In the genomic region with DNA sequence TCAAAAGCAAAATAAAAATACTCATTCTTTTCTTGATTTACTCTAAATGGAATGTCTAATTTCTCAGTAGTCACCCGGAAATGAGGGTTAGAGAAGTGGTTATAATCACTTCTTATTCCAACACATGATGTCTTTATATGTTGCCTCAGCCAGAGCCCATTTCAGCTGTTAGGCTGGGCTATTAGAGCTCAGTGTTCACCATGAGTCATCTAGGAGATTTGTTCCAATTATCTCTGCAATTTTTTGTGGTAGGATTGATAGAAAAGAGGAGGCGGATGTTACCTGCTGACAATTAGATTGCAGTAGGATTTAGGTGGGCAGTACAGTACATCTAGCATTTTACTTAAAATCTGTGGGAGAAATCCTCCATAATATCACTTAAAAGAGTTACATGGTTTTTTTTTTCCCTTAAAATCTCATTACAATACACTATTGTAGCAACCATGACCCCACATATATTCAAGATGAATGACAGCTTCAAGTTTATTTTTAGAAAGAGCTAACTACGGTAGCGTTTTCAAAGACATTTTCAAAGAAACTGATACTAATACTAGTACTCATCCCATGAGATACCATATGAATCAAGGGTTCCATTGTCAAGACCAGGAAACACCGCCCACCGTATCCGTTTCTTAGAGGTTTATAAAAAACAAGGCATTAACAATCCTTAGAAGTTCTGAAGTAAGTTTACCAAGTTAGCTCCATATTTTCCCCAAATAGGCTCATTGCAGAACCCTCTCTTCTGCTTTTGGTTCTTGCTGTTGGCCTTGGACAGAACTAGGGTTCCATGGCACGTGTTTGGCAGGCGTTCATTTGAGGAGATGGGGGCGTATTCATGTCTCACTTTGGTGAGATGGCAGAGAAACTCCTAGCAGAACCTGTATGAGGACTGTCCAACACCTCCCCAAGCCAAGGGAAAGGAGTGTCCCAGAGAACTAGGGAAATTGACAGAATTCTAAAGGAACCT, we compare ENCODE assay signal across 13 cellular contexts. TPM values are rescaled to one million over a fixed set of nuclear protein-coding genes. Genes with fewer than 3 reads are reported as not detected.
DNase-seq lines count a peak whose midpoint lies in the region; ATAC-seq and TF ChIP-seq lines count a peak whose summit lies in the region.
"Had no signal": no experiment of that assay in that cellular context is flagged by ENCODE, and none has a peak within 500 bp of the region (broad histone marks: within the 10 kb centered on the region; RNA-seq: fewer than 3 reads in every experiment).

No MANE protein-coding gene starts in this region.

- no peak overlapping the region for H3K4me2 ChIP-seq in PC-3 (ENCODE audit: low read length)
- H3K4me2 ChIP-seq in smooth muscle cell, result peak overlapping the region; percentile 67

- H3K9me2 ChIP-seq in PC-3 (replicated peaks; ENCODE audit: low read length), result no peaks in the 10 kb centered on the region

- H3K79me2 ChIP-seq in PC-3 (ENCODE audit: low read length), result no peaks in the 10 kb centered on the region
- H3K79me2 ChIP-seq in smooth muscle cell (ENCODE audit: low read depth), result no peaks in the 10 kb centered on the region

- H3K36me3 ChIP-seq in PC-3 (ENCODE audit: low read depth, low read length) (no peaks in the 10 kb centered on the region), smooth muscle cell (ENCODE audit: low read depth) (no peaks in the 10 kb centered on the region), mucosa of descending colon (ENCODE audit: low read depth) (no peaks in the 10 kb centered on the region)

- H3K4me1 ChIP-seq in PC-3 (ENCODE audit: insufficient read depth, low read length) (peaks cover 33% of the 10 kb centered on the region), smooth muscle cell (ENCODE audit: low read depth) (peaks cover 38% of the 10 kb centered on the region), mucosa of descending colon (ENCODE audit: low read depth) (no peaks in the 10 kb centered on the region)

- no peak overlapping the region for H3K4me3 ChIP-seq in PC-3 (ENCODE audit: low read length)
- no peak overlapping the region for H3K4me3 ChIP-seq in choroid plexus epithelial cell (ENCODE audit: low read depth, low read length)
- H3K4me3 ChIP-seq in smooth muscle cell, result no peak overlapping the region
- no peak overlapping the region for H3K4me3 ChIP-seq in mucosa of descending colon

- H3K9ac ChIP-seq in PC-3 (ENCODE audit: low read length) (no peak overlapping the region), smooth muscle cell (ENCODE audit: low read depth) (no peak overlapping the region)

- H4K20me1 ChIP-seq in PC-3 (ENCODE audit: low read length) (no peaks in the 10 kb centered on the region), smooth muscle cell (ENCODE audit: low read depth) (no peaks in the 10 kb centered on the region)

- ATAC-seq in PC-3 (peak; percentile 38), mucosa of descending colon (no peak), GM18511 (IDR thresholded peaks at IDR 0.05; ENCODE audit: unreplicated experiment) (no peak), GM21825 (IDR thresholded peaks at IDR 0.05; ENCODE audit: unreplicated experiment) (no peak)

- H2AFZ ChIP-seq in PC-3 (ENCODE audit: low read length) (no peak overlapping the region), smooth muscle cell (ENCODE audit: low read depth) (no peak overlapping the region)

- no peaks in the 10 kb centered on the region for H3K27me3 ChIP-seq in PC-3 (ENCODE audit: low read length)
- no peaks in the 10 kb centered on the region for H3K27me3 ChIP-seq in smooth muscle cell (ENCODE audit: low read depth)

- no peaks in the 10 kb centered on the region for H3K27me3 Mint-ChIP-seq in chondrocyte (ENCODE audit: low read depth)

- no peaks in the 10 kb centered on the region for H3K9me3 ChIP-seq in PC-3 (ENCODE audit: low read length)
- H3K9me3 ChIP-seq in smooth muscle cell (replicated peaks; ENCODE audit: low read depth), result no peaks in the 10 kb centered on the region
- no peaks in the 10 kb centered on the region for H3K9me3 ChIP-seq in mucosa of descending colon

- WGBS in smooth muscle cell (ENCODE audit: low lambda C conversion rate), result 67% methylated on average over 10 of the region's 10 CpGs

- POLR2A ChIA-PET in PC-3 (lab: Charles Lee; ENCODE audit: unreplicated experiment), result interaction anchor here (0.6 kb wide), 1 partner anchor 207 kb away, joined by 5 read pairs; no protein-coding TSS in a partner anchor

- CTCF ChIA-PET in PC-3 (lab: Charles Lee), result no interaction called here

- intact Hi-C loops in PC-3 (cut with micrococcal nuclease) (no loop called here), mucosa of descending colon (cut with DNase I, micrococcal nuclease) (no loop called here)

- H3K27ac ChIP-seq in PC-3 (ENCODE audit: low read length), result no peak overlapping the region
- H3K27ac ChIP-seq in smooth muscle cell (ENCODE audit: low read depth), result peak overlapping the region; percentile 80

- peaks cover 72% of the 10 kb centered on the region for H3K4me1 Mint-ChIP-seq in chondrocyte (ENCODE audit: low read depth)

- TF ChIP-seq CTCF in PC-3 (conservative IDR thresholded peaks at IDR 0.05; ENCODE audit: low read depth, low read length) (no peak), choroid plexus epithelial cell (conservative IDR thresholded peaks at IDR 0.05; ENCODE audit: low read depth, low read length) (no peak), smooth muscle cell (IDR thresholded peaks at IDR 0.05; ENCODE audit: borderline replicate concordance, insufficient read depth, poor library complexity, severe bottlenecking) (no peak), chondrocyte (IDR thresholded peaks at IDR 0.05) (no peak), mucosa of descending colon (IDR thresholded peaks at IDR 0.05) (no peak)

- H3F3A ChIP-seq in PC-3 (ENCODE audit: low read length, unreplicated experiment) (no peaks in the 10 kb centered on the region), smooth muscle cell (ENCODE audit: low read depth) (peaks cover 40% of the 10 kb centered on the region)

- no peak overlapping the region for H3K4me3 Mint-ChIP-seq in chondrocyte (ENCODE audit: unreplicated experiment)

- H3K9me3 Mint-ChIP-seq in chondrocyte (ENCODE audit: low read depth), result no peaks in the 10 kb centered on the region

- no TSS peak for BruUV-seq in PC-3 (replicated peaks; lab: Mats Ljungman, UMichigan)

- DNase-seq in GM04503 (ENCODE audit: low read depth) (peak; percentile 34), PC-3 (peak; percentile 40), choroid plexus epithelial cell (ENCODE audit: low read depth) (peak; percentile 81), smooth muscle cell (lab: John Stamatoyannopoulos, UW; ENCODE audit: unreplicated experiment) (no peak), chondrocyte (ENCODE audit: low spot score) (no peak), mucosa of descending colon (no peak)
- DNase-seq: GDM1, NCI-H2029 treated with DMSO at 0.1 percent for 48 hours, T1000 had no signal

- H3K36me3 Mint-ChIP-seq in chondrocyte (ENCODE audit: low read depth), result no peaks in the 10 kb centered on the region

- H3K27ac Mint-ChIP-seq in chondrocyte (ENCODE audit: unreplicated experiment), result no peak overlapping the region

RNA-seq across cellular contexts. Expression of gene CPA2, which starts 10.4 kb away (rescaled TPM):
- total RNA-seq in PC-3 (2014; rRNA removed), result not detected in 2 replicates
- not detected in 2 replicates for total RNA-seq in smooth muscle cell
- polyA plus RNA-seq in smooth muscle cell, result 0.18 TPM in 1 of 2 replicates, not detected in the other
- total RNA-seq in chondrocyte, result not detected in 3 replicates
- total RNA-seq in mucosa of descending colon, result 1 to 10 TPM in 2 of 3 donors, under 1 TPM in 1; 0.22 to 2.6 (median 2.1) TPM
- total RNA-seq: cerebellum, kidney epithelial cell had no signal

RNA-seq across cellular contexts. Expression of gene CPA4, which starts 15.9 kb away (rescaled TPM):
- 10.1 and 22.1 TPM in 2 replicates for total RNA-seq in PC-3 (2014; rRNA removed)
- total RNA-seq in smooth muscle cell, result 8.8 and 14.8 TPM in 2 replicates
- polyA plus RNA-seq in smooth muscle cell, result 6.3 and 12.3 TPM in 2 replicates
- total RNA-seq in chondrocyte, result 2.1 to 10.3 TPM (median 7.9 TPM) in 3 replicates
- not detected for total RNA-seq in mucosa of descending colon

Comparison
In these comparisons a context has a peak if more than half of its experiments do, and no peak if none do; other contexts are left out.
1. DNase-seq: peak in GM04503 (single experiment), PC-3 (single experiment) and choroid plexus epithelial cell (single experiment); none in smooth muscle cell (single experiment), chondrocyte (single experiment) and mucosa of descending colon (0 of 3).